1 cellular context compared by ENCODE assay signal in genomic region chr2:113370030-113370429, GRCh38.
A peak's percentile ranks its signal among the peaks of the same experiment; 100 is the strongest.
TF ChIP-seq lines count a peak whose summit lies in the region.

No MANE protein-coding gene starts in this region.

TF ChIP-seq in HepG2, 621 proteins besides CTCF, POLR2A, EP300 and RAD21 (continued from another document):
- TF ChIP-seq ATF4 (CRISPR knock-in tag; IDR thresholded peaks at IDR 0.05) = peak in 1 of 2 experiments; percentile 37; a peak in 1 of 4 replicates
- TF ChIP-seq FOXP1 (IDR thresholded peaks at IDR 0.05) = no peak
- peak; percentile 59 for TF ChIP-seq FOXP1 (CRISPR knock-in tag; IDR thresholded peaks at IDR 0.05)
- TF ChIP-seq ZNF572 (CRISPR knock-in tag; IDR thresholded peaks at IDR 0.05) = no peak
- no peak for TF ChIP-seq SMAD9 (CRISPR knock-in tag; IDR thresholded peaks at IDR 0.05)
- peak; percentile 36; the same call in 1 of the 2 replicates for TF ChIP-seq MYPOP (CRISPR knock-in tag; IDR thresholded peaks at IDR 0.05)
- TF ChIP-seq GATAD2A (CRISPR knock-in tag; IDR thresholded peaks at IDR 0.05) = 0 out of 2 replicates have a peak, but pooled peaks have one; percentile 39
- peak; percentile 76; the same call in 1 of the 2 replicates for TF ChIP-seq CEBPB (IDR thresholded peaks at IDR 0.05; ENCODE audit: borderline replicate concordance, low read depth, low read length)
- peak; percentile 43; the same call in 1 of the 2 replicates for TF ChIP-seq PAXIP1 (CRISPR knock-in tag; conservative IDR thresholded peaks at IDR 0.05)
- TF ChIP-seq ZNF670 (CRISPR knock-in tag; IDR thresholded peaks at IDR 0.05; ENCODE audit: borderline replicate concordance) = no peak; the same call in 1 of the 2 replicates
- 0 out of 2 replicates have a peak, but pooled peaks have one; percentile 6 for TF ChIP-seq ARID3A (IDR thresholded peaks at IDR 0.05; ENCODE audit: low read depth, low read length)
- 0 out of 2 replicates have a peak, but pooled peaks have one; percentile 4 for TF ChIP-seq GATAD1 (CRISPR knock-in tag; IDR thresholded peaks at IDR 0.05)
- TF ChIP-seq ZNF605 (CRISPR knock-in tag; IDR thresholded peaks at IDR 0.05) = 0 out of 2 replicates have a peak, but pooled peaks have one; percentile 6
TF ChIP-seq in HepG2: peak in this region for 10.
